24 cellular contexts compared by ENCODE assay signal in genomic region chr5:69288069-69288468, GRCh38.
"Had no signal": no experiment of that assay in that cellular context is flagged by ENCODE, and none has a peak within 500 bp of the region (broad histone marks: within the 10 kb centered on the region; RNA-seq: fewer than 3 reads in every experiment).

No MANE protein-coding gene starts in this region.

- H3K27ac ChIP-seq: ascending aorta, body of pancreas, KMS-11, PC-9, VCaP had no signal

- H3K4me3 ChIP-seq: ascending aorta, body of pancreas, PC-9 had no signal

- FAIRE-seq: bronchial epithelial cell, TTC549 had no signal

- H3K27me3 ChIP-seq: ascending aorta, body of pancreas had no signal

- H3K4me2 ChIP-seq: KMS-11, PC-9 had no signal

- H3K9ac ChIP-seq: KMS-11 had no signal

- DNase-seq: activated CD4-positive, alpha-beta T cell treated with anti-CD3 and anti-CD28 coated beads for 4 hours; activated CD8-positive, alpha-beta memory T cell treated with anti-CD3 and anti-CD28 coated beads, Interleukin-2, amount 50 U/mL, for 4 hours; activated CD8-positive, alpha-beta T cell treated with anti-CD3 and anti-CD28 coated beads for 36 hours; activated effector memory CD4-positive, alpha-beta T cell treated with Interleukin-2 at 50 U/mL for 16 hours; activated naive CD4-positive, alpha-beta T cell; body of pancreas; central memory CD4-positive, alpha-beta T cell; NCI-H1092; NCI-H1417; NCI-H1930; NCI-H2107; NCI-H226; NCI-H510A; NCI-H526 treated with DMSO at 0.1 percent for 48 hours; PC-9; SHP77 treated with DMSO at 0.1 percent for 48 hours; T-helper 17 cell; T-helper 9 cell had no signal

- H3K9me3 ChIP-seq: ascending aorta, body of pancreas had no signal

- H2AFZ ChIP-seq: PC-9 had no signal

- H3K4me1 ChIP-seq: ascending aorta, body of pancreas had no signal

- ATAC-seq: activated CD4-positive, CD25-positive, alpha-beta regulatory T cell treated with anti-CD3 and anti-CD28 coated beads, Interleukin-2, amount 50 U/mL, for 24 hours; activated CD8-positive, alpha-beta T cell treated with anti-CD3 and anti-CD28 coated beads for 36 hours; body of pancreas; T-helper 17 cell had no signal
